ENCODE assay signal across 23 cellular contexts in genomic region chr7:11737723-11738122, GRCh38.
"Had no signal": no experiment of that assay in that cellular context is flagged by ENCODE, and none has a peak within 500 bp of the region (broad histone marks: within the 10 kb centered on the region; RNA-seq: fewer than 3 reads in every experiment).

No MANE protein-coding gene starts in this region.

- H3K9me3 ChIP-seq: body of pancreas, esophagus muscularis mucosa, gastrocnemius medialis, left ventricle myocardium inferior, sigmoid colon, spleen, thoracic aorta, upper lobe of left lung had no signal

- H3K36me3 ChIP-seq: esophagus muscularis mucosa, gastrocnemius medialis, left ventricle myocardium inferior, sigmoid colon, spleen, thoracic aorta, upper lobe of left lung had no signal

- H3K27me3 Mint-ChIP-seq: central memory CD8-positive, alpha-beta T cell; stimulated activated memory B cell treated with anti-CD40 and anti-IgM and Interleukin-4, amounts not matched to agents 10 μg/mL and 1 μg/mL and 100 μg/mL, for 72 hours; T-helper 17 cell had no signal

- H3K4me1 ChIP-seq: body of pancreas, esophagus muscularis mucosa, gastrocnemius medialis, left ventricle myocardium inferior, sigmoid colon, upper lobe of left lung had no signal

- H3K4me1 Mint-ChIP-seq: central memory CD8-positive, alpha-beta T cell; stimulated activated memory B cell treated with anti-CD40 and anti-IgM and Interleukin-4, amounts not matched to agents 10 μg/mL and 1 μg/mL and 100 μg/mL, for 72 hours; T-helper 17 cell had no signal

- H3K4me3 Mint-ChIP-seq: central memory CD8-positive, alpha-beta T cell; stimulated activated memory B cell treated with anti-CD40 and anti-IgM and Interleukin-4, amounts not matched to agents 10 μg/mL and 1 μg/mL and 100 μg/mL, for 72 hours; T-helper 17 cell had no signal

- H3K27ac Mint-ChIP-seq: activated naive CD4-positive, alpha-beta T cell treated with anti-CD3 and anti-CD28 coated beads, Interleukin-2, amount 50 U/mL, for 72 hours; stimulated activated memory B cell treated with anti-CD40 and anti-IgM and Interleukin-4, amounts not matched to agents 10 μg/mL and 1 μg/mL and 100 μg/mL, for 72 hours; T-helper 17 cell had no signal

- H3K4me3 ChIP-seq: body of pancreas, coronary artery, esophagus muscularis mucosa, gastrocnemius medialis, left ventricle myocardium inferior, sigmoid colon, spleen, thoracic aorta, upper lobe of left lung had no signal

- H3K27me3 ChIP-seq: body of pancreas, esophagus muscularis mucosa, gastrocnemius medialis, sigmoid colon, spleen, upper lobe of left lung had no signal

- DNase-seq: activated CD4-positive, alpha-beta T cell treated with anti-CD3 and anti-CD28 coated beads for 1 hour; activated CD4-positive, alpha-beta T cell treated with anti-CD3 and anti-CD28 coated beads, Interleukin-2, amount 50 U/mL, for 4 hours; activated gamma-delta T cell treated with Interleukin-2 at 50 U/mL for 16 hours; amniotic stem cell; body of pancreas; gastrocnemius medialis; head of caudate nucleus; left ventricle myocardium inferior; mammary epithelial cell; occipital lobe; posterior cingulate gyrus; sigmoid colon; spleen; stimulated activated CD4-positive, alpha-beta T cell treated with anti-CD3 and anti-CD28 coated beads, Interleukin-4, amount 100 ng/mL, for 4 hours; T-helper 17 cell; upper lobe of left lung had no signal

- H3K27ac ChIP-seq: body of pancreas, coronary artery, esophagus muscularis mucosa, gastrocnemius medialis, left ventricle myocardium inferior, sigmoid colon, spleen, thoracic aorta, upper lobe of left lung, VCaP had no signal

- H3K36me3 Mint-ChIP-seq: activated naive CD4-positive, alpha-beta T cell treated with anti-CD3 and anti-CD28 coated beads, Interleukin-2, amount 50 U/mL, for 72 hours; stimulated activated memory B cell treated with anti-CD40 and anti-IgM and Interleukin-4, amounts not matched to agents 10 μg/mL and 1 μg/mL and 100 μg/mL, for 72 hours had no signal
